Comparison of ENCODE assay signal across 9 cellular contexts in the genomic region with DNA sequence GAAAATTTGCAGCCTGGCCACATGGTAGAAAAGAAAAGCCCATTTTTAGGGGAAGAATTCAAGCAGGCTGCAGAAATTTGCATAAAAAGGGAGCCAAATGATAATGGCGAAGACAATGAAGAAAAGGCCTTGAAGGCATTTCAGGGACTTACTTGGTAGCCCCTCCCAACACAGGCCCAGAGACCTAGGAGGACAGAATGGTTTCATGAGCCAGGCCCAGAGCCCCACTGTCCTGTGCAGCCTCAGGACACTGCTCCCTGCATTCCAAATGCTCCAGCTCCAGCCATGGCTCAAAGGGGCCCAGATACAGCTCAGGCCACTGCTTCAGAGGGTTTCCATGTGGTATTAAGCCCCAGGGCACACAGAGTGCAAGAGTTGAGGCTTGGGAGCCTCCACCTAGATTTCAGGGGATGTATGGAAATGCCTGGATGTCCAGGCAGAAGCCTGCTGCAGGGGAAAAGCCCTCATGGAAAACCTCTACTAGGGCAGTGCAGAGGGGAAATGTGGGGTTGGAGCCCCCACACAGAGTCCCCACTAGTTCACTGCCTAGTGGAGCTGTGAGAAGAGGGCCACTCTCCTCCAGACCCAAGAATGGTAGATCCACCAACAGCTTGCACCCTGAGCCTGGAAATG.
"Had no signal": no experiment of that assay in that cellular context is flagged by ENCODE, and none has a peak within 500 bp of the region (broad histone marks: within the 10 kb centered on the region; RNA-seq: fewer than 3 reads in every experiment).

No MANE protein-coding gene starts in this region.

- FAIRE-seq: HepG2 had no signal

- H3K27ac ChIP-seq: GM23248, HL-60 had no signal

- H3K27ac Mint-ChIP-seq: IgD-negative memory B cell had no signal

- H3K4me1 Mint-ChIP-seq: IgD-negative memory B cell had no signal

- H3K36me3 ChIP-seq: HAP-1 had no signal

- H3K9ac ChIP-seq: GM23248 had no signal

- H3K9me3 ChIP-seq: HAP-1 had no signal

- DNase-seq: GM23248, GOT3, H7, KG1 had no signal

- H3K4me1 ChIP-seq: HAP-1 had no signal

- H2AFZ ChIP-seq: GM23248 had no signal

- H3K4me3 ChIP-seq: GM23248, HAP-1 had no signal

- ATAC-seq: HCT116, HepG2 had no signal
